In the genomic region with DNA sequence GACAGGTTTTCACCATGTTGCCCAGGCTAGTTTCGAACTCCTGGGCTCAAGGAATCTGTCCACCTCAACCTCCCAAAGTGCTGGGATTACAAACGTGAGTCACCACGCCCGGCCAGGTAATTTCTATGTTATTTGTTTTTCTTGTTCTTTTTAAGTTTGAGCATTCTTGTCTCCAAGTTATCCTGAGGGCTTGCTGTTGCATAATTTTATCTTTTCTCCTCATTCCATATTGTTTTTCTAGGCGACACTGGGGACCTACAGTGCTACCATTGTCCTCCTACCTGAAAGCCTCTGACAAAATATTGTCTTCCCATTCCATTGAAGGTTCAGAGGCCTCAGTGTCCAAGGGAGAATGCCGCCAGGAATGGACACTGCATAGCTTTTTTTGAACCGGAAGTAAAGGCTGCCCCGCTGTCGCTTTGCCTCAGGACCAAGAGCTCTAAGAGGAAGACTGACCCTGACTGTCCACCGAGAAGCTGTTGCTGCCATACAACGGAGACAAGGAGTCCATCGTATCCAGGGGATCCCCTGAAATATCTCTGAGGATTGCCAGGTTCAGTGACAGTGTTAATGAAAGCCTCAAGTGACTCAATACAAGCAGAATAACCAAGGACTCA, we compare ENCODE assay signal across 24 cellular contexts. TPM values are rescaled to one million over a fixed set of nuclear protein-coding genes. Genes with fewer than 3 reads are reported as not detected.
"Had no signal": no experiment of that assay in that cellular context is flagged by ENCODE, and none has a peak within 500 bp of the region (broad histone marks: within the 10 kb centered on the region; RNA-seq: fewer than 3 reads in every experiment).

No MANE protein-coding gene starts in this region.

- H3K36me3 ChIP-seq: cardiac muscle cell, gastrocnemius medialis, heart right ventricle, ovary, prostate gland, suprapubic skin, thyroid gland had no signal

- H3K9me3 ChIP-seq: gastrocnemius medialis, heart right ventricle, ovary, prostate gland, suprapubic skin, thyroid gland had no signal

- DNase-seq: cerebellar nuclear complex; effector memory CD4-positive, alpha-beta T cell; gastrocnemius medialis; heart right ventricle; hypothalamus; kidney glomerular epithelial cell; naive thymus-derived CD4-positive, alpha-beta T cell; nephron progenitor cell; ovary; stimulated activated CD4-positive, alpha-beta T cell treated with anti-CD3 and anti-CD28 coated beads, Interleukin-2, amount 100 ng/mL, for 24 hours; stimulated activated CD4-positive, alpha-beta T cell treated with anti-CD3 and anti-CD28 coated beads, Interleukin-4, amount 100 ng/mL, for 4 hours; stimulated activated naive CD4-positive, alpha-beta T cell treated with Interleukin-2 at 50 U/mL for 16 hours; thyroid gland had no signal

- H3K9me3 Mint-ChIP-seq: naive thymus-derived CD4-positive, alpha-beta T cell had no signal

- H3K27ac ChIP-seq: cardiac muscle cell, gastrocnemius medialis, heart right ventricle, ovary, prostate gland, suprapubic skin, thyroid gland had no signal

- H3K4me1 ChIP-seq: prostate gland had no signal

- H3K27ac Mint-ChIP-seq: nephron progenitor cell had no signal

- H3K4me3 ChIP-seq: cardiac muscle cell, gastrocnemius medialis, heart right ventricle, ovary, prostate gland, suprapubic skin, thyroid gland had no signal

- ATAC-seq: esophagus mucosa; gastrocnemius medialis; heart right ventricle; naive thymus-derived CD4-positive, alpha-beta T cell; sciatic nerve had no signal

- H3K27me3 ChIP-seq: cardiac muscle cell, gastrocnemius medialis, heart right ventricle, ovary, suprapubic skin, thyroid gland had no signal

- H3K4me3 Mint-ChIP-seq: naive thymus-derived CD4-positive, alpha-beta T cell; nephron progenitor cell had no signal

RNA-seq across cellular contexts. Expression of a gene that starts 15.8 kb away (rescaled TPM):
- total RNA-seq: dermis microvascular lymphatic vessel endothelial cell; fibroblast of villous mesenchyme; heart right ventricle; lung microvascular endothelial cell; mesenteric fat pad; mononuclear cell; naive thymus-derived CD4-positive, alpha-beta T cell; sciatic nerve; skeletal muscle tissue had no signal
